In genomic region chr11:68117896-68118470, GRCh38 we compare ENCODE assay signal across 2 cellular contexts.
TF ChIP-seq lines count a peak whose summit lies in the region.

No MANE protein-coding gene starts in this region.

TF ChIP-seq in HepG2, 621 proteins besides CTCF, POLR2A, EP300 and RAD21 (continues in another document):
- TF ChIP-seq ZNF609 (CRISPR knock-in tag; IDR thresholded peaks at IDR 0.05; ENCODE audit: borderline replicate concordance) (no peak), ZFY (CRISPR knock-in tag; IDR thresholded peaks at IDR 0.05) (peak; percentile 19; the same call in 1 of the 2 replicates), TCF12 (IDR thresholded peaks at IDR 0.05) (no peak), TCF12 (CRISPR knock-in tag; IDR thresholded peaks at IDR 0.05) (no peak), SP4 (CRISPR knock-in tag; IDR thresholded peaks at IDR 0.05) (no peak), ZNF678 (CRISPR knock-in tag; IDR thresholded peaks at IDR 0.05) (no peak), ATF7-NPFF (CRISPR knock-in tag; IDR thresholded peaks at IDR 0.05; ENCODE audit: low read depth) (no peak), ZNF883 (CRISPR knock-in tag; IDR thresholded peaks at IDR 0.05; ENCODE audit: not compliant biosample characterization) (no peak), ZNF281 (CRISPR knock-in tag; IDR thresholded peaks at IDR 0.05; ENCODE audit: borderline replicate concordance) (no peak), ZNF816 (CRISPR knock-in tag; IDR thresholded peaks at IDR 0.05; ENCODE audit: borderline replicate concordance) (no peak), ZNF20 (CRISPR knock-in tag; IDR thresholded peaks at IDR 0.05) (no peak), BCLAF1 (IDR thresholded peaks at IDR 0.05) (no peak), KLF11 (CRISPR knock-in tag; IDR thresholded peaks at IDR 0.05) (no peak), DNMT1 (CRISPR knock-in tag; IDR thresholded peaks at IDR 0.05) (no peak), NR2F6 (IDR thresholded peaks at IDR 0.05) (no peak), NR2F6 (CRISPR knock-in tag; IDR thresholded peaks at IDR 0.05) (0 out of 2 replicates have a peak, but pooled peaks have one; percentile 6), MAX (IDR thresholded peaks at IDR 0.05) (no peak), ATF4 (CRISPR knock-in tag; IDR thresholded peaks at IDR 0.05) (no peak)

TF ChIP-seq in H1, 55 proteins besides CTCF, POLR2A, EP300 and RAD21:
- TF ChIP-seq ASH2L (IDR thresholded peaks at IDR 0.05; ENCODE audit: low read length) (peak; percentile 23), BACH1 (IDR thresholded peaks at IDR 0.05; ENCODE audit: low read length) (no peak), POLR2AphosphoS5 (IDR thresholded peaks at IDR 0.05; ENCODE audit: low read depth, low read length) (peak; percentile 41; the same call in 1 of the 2 replicates), TEAD4 (IDR thresholded peaks at IDR 0.05; ENCODE audit: low read depth, low read length) (peak; percentile 82), SP1 (IDR thresholded peaks at IDR 0.05; ENCODE audit: low read depth, low read length) (peak; percentile 73), HDAC6 (IDR thresholded peaks at IDR 0.05; ENCODE audit: low read depth, low read length) (no peak), TAF1 (IDR thresholded peaks at IDR 0.05; ENCODE audit: low read depth, low read length) (0 out of 2 replicates have a peak, but pooled peaks have one; percentile 30), RFX5 (IDR thresholded peaks at IDR 0.05; ENCODE audit: borderline replicate concordance, low read depth, low read length) (no peak)
TF ChIP-seq in H1: peak in this region for 5.
